Comparison of ENCODE assay signal across 8 cellular contexts in the genomic region with DNA sequence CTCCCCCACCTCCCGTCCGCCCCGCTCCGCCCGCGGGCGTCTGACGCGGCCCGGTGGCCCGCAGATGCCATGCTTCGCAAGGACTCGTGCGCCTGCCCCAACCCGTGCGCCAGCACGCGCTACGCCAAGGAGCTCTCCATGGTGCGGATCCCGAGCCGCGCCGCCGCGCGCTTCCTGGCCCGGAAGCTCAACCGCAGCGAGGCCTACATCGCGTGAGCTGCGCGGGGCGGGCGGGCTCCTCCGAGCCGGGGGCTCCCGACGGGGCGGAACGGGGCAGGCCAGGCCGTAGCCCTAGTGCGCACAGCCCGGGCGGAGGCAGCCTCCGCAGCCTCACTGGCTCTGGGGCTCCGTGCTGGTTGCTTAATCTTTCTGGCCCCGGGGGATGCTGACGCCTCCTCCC. TPM values are rescaled to one million over a fixed set of nuclear protein-coding genes. Genes with fewer than 3 reads are reported as not detected.
DNase-seq lines count a peak whose midpoint lies in the region; ATAC-seq and TF ChIP-seq lines count a peak whose summit lies in the region.

No MANE protein-coding gene starts in this region.

- peak; percentile 81 for DNase-seq in activated CD8-positive, alpha-beta memory T cell treated with anti-CD3 and anti-CD28 coated beads for 24 hours
- DNase-seq in epidermal melanocyte (ENCODE audit: insufficient read length, low spot score) = peak; percentile 73
- peak; percentile 90 for DNase-seq in nephron progenitor cell
- DNase-seq in cerebellar nuclear complex (lab: John Stamatoyannopoulos, UW) = no peak
- DNase-seq in omental fat pad (ENCODE audit: low spot score) = no peak
- DNase-seq in cerebellar cortex (ENCODE audit: low spot score) = no peak

- H3K9me3 ChIP-seq in HUES48 (ENCODE audit: control insufficient read depth, insufficient read depth, low read length) = no peaks in the 10 kb centered on the region

- H3K36me3 Mint-ChIP-seq in nephron progenitor cell (ENCODE audit: low read depth) = no peaks in the 10 kb centered on the region

- no peak overlapping the region for H3K4me3 Mint-ChIP-seq in nephron progenitor cell

- H3K9ac ChIP-seq in HUES48 (ENCODE audit: low read depth, low read length) = no peak overlapping the region

- no peaks in the 10 kb centered on the region for H3K36me3 ChIP-seq in HUES48 (ENCODE audit: control insufficient read depth, insufficient read depth, low read length)

- peaks cover 21% of the 10 kb centered on the region for H3K4me1 Mint-ChIP-seq in nephron progenitor cell

- 0 out of 2 replicates have a peak, but pooled peaks cover 3% of the 10 kb centered on the region for H3K4me1 ChIP-seq in HUES48 (ENCODE audit: control insufficient read depth, insufficient read depth, low read length)

- H3K4me3 ChIP-seq in HUES48 (ENCODE audit: low read depth, low read length) = peak overlapping the region; percentile 36

- H3K27me3 Mint-ChIP-seq in nephron progenitor cell (ENCODE audit: low read depth, poor library complexity) = peaks cover 58% of the 10 kb centered on the region

- TF ChIP-seq CTCF in nephron progenitor cell (IDR thresholded peaks at IDR 0.05) (no peak), omental fat pad (IDR thresholded peaks at IDR 0.05) (no peak)

- no peak overlapping the region for H3K27ac Mint-ChIP-seq in nephron progenitor cell

- no peaks in the 10 kb centered on the region for H3K9me3 Mint-ChIP-seq in nephron progenitor cell

- peaks cover 35% of the 10 kb centered on the region for H3K27me3 ChIP-seq in HUES48 (ENCODE audit: control insufficient read depth, insufficient read depth, low read length)

- H3K27ac ChIP-seq in HUES48 (ENCODE audit: low read depth, low read length) = no peak overlapping the region

- ATAC-seq in GM21447 (IDR thresholded peaks at IDR 0.05; ENCODE audit: unreplicated experiment) = no peak
- ATAC-seq in omental fat pad (ENCODE audit: low FRiP score) = no peak

RNA-seq across cellular contexts. Expression of a gene that starts 2.8 kb away (rescaled TPM):
- total RNA-seq in omental fat pad = 1 to 10 TPM; 1.6 to 3.2 (median 2.3) TPM

RNA-seq across cellular contexts. Expression of a gene that starts 6.6 kb away (rescaled TPM):
- 10 to 100 TPM in 1 of 4 donors, 1 to 10 TPM in 3; 6.1 to 10.4 (median 7.9) TPM for total RNA-seq in omental fat pad

RNA-seq across cellular contexts. Expression of a gene that starts 8.3 kb away (rescaled TPM):
- total RNA-seq in omental fat pad = 100 to 1,000 TPM; 115 to 126 (median 118) TPM

RNA-seq across cellular contexts. Expression of a gene that starts 22.9 kb away (rescaled TPM):
- total RNA-seq in omental fat pad = 10 to 100 TPM; 25.5 to 39.4 (median 31.6) TPM

RNA-seq across cellular contexts. Expression of a gene that starts 26.8 kb away (rescaled TPM):
- total RNA-seq in omental fat pad = under 1 TPM in 1 of 4 donors, not detected in 3; 0.46 TPM

Comparison
In these comparisons a context has a peak if more than half of its experiments do, and no peak if none do; other contexts are left out.
1. DNase-seq: peak in activated CD8-positive, alpha-beta memory T cell treated with anti-CD3 and anti-CD28 coated beads for 24 hours (single experiment), epidermal melanocyte (single experiment) and nephron progenitor cell (single experiment); none in cerebellar nuclear complex (0 of 2), omental fat pad (single experiment) and cerebellar cortex (single experiment).